ENCODE assay signal across 3 cellular contexts in the genomic region with DNA sequence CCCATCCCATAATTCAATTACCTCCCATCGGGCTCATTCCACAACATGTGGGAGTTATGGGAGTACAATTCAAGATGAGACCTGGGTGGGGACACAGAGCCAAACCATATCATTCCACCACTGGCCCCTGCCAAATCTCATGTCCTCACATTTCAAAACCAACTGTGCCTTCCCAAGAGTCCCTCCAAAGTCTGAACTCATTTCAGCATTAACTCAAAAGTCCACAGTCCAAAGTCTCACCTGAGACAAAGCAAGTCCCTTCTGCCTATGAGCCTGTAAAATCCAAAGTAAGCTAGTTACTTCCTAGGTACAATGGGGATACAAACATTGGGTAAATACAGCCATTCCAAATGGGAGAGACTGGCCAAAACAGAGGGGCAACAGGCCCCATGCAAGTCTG. TPM values are rescaled to one million over a fixed set of nuclear protein-coding genes. Genes with fewer than 3 reads are reported as not detected.
"Had no signal": no experiment of that assay in that cellular context is flagged by ENCODE, and none has a peak within 500 bp of the region (broad histone marks: within the 10 kb centered on the region; RNA-seq: fewer than 3 reads in every experiment).

No MANE protein-coding gene starts in this region.

RNA-seq across cellular contexts. Expression of gene DGKI, which starts 15.2 kb away (rescaled TPM):
- total RNA-seq: activated B cell treated with CpG ODN at 0.5 μM for 24 hours; activated CD8-positive, alpha-beta T cell treated with anti-CD3 and anti-CD28 coated beads, Interleukin-2, amount 10 ng/mL, durations not matched to agents 7 days and 5 days; T-cell had no signal
